Comparison of ENCODE assay signal across 33 cellular contexts in genomic region chr1:86765073-86765472, GRCh38.
DNase-seq lines count a peak whose midpoint lies in the region; ATAC-seq and TF ChIP-seq lines count a peak whose summit lies in the region.
"Had no signal": no experiment of that assay in that cellular context is flagged by ENCODE, and none has a peak within 500 bp of the region (broad histone marks: within the 10 kb centered on the region; RNA-seq: fewer than 3 reads in every experiment).

No MANE protein-coding gene starts in this region.

- TF ChIP-seq CTCF in heart left ventricle (IDR thresholded peaks at IDR 0.05) (no peak), left ventricle myocardium inferior (IDR thresholded peaks at IDR 0.05; ENCODE audit: borderline replicate concordance) (no peak), fibroblast of villous mesenchyme (IDR thresholded peaks at IDR 0.05; ENCODE audit: insufficient read depth, low read depth, low read length) (no peak), omental fat pad (IDR thresholded peaks at IDR 0.05) (no peak), CD14-positive monocyte (IDR thresholded peaks at IDR 0.05) (no peak)

- peaks cover 0 to 5% (median 0%) of the 10 kb centered on the region in 12 donors for H3K4me1 ChIP-seq in heart left ventricle
- peaks cover 9% of the 10 kb centered on the region for H3K4me1 ChIP-seq in left ventricle myocardium inferior
- H3K4me1 ChIP-seq: A549, esophagus squamous epithelium, gastrocnemius medialis, pancreas, right lobe of liver had no signal

- H3K27me3 ChIP-seq in heart left ventricle, result no peaks in the 10 kb centered on the region
- no peaks in the 10 kb centered on the region for H3K27me3 ChIP-seq in left ventricle myocardium inferior (ENCODE audit: low read depth)
- H3K27me3 ChIP-seq: esophagus squamous epithelium, gastrocnemius medialis, pancreas, right lobe of liver had no signal

- no peak overlapping the region for H3K27ac Mint-ChIP-seq in CD14-positive monocyte
- H3K27ac Mint-ChIP-seq: activated CD4-positive, alpha-beta T cell treated with anti-CD3 and anti-CD28 coated beads for 36 hours; activated CD8-positive, alpha-beta T cell treated with anti-CD3 and anti-CD28 coated beads, Interleukin-2, amount 10 ng/mL, durations not matched to agents 7 days and 5 days; activated naive CD8-positive, alpha-beta T cell treated with anti-CD3 and anti-CD28 coated beads, Interleukin-2, amount 10 ng/mL, durations not matched to agents 7 days and 5 days; B cell; immature natural killer cell; natural killer cell had no signal

- H3K4me3 Mint-ChIP-seq in CD14-positive monocyte, result no peak overlapping the region
- H3K4me3 Mint-ChIP-seq: activated CD4-positive, alpha-beta T cell treated with anti-CD3 and anti-CD28 coated beads for 36 hours; activated CD8-positive, alpha-beta T cell treated with anti-CD3 and anti-CD28 coated beads, Interleukin-2, amount 10 ng/mL, durations not matched to agents 7 days and 5 days; activated naive CD8-positive, alpha-beta T cell treated with anti-CD3 and anti-CD28 coated beads, Interleukin-2, amount 10 ng/mL, durations not matched to agents 7 days and 5 days; B cell; immature natural killer cell; natural killer cell had no signal

- H3K9me3 Mint-ChIP-seq in CD14-positive monocyte, result peaks cover 3 to 10% (median 4%) of the 10 kb centered on the region in 7 donors

- H3K36me3 ChIP-seq in heart left ventricle (no peaks in the 10 kb centered on the region), left ventricle myocardium inferior (no peaks in the 10 kb centered on the region)
- H3K36me3 ChIP-seq: esophagus squamous epithelium, gastrocnemius medialis, pancreas, right lobe of liver had no signal

- H3K27ac ChIP-seq in heart left ventricle (no peak overlapping the region), left ventricle myocardium inferior (replicated peaks) (no peak overlapping the region)
- H3K27ac ChIP-seq: A549, esophagus squamous epithelium, gastrocnemius medialis, pancreas, right lobe of liver had no signal

- H3K4me3 ChIP-seq in heart left ventricle (no peak overlapping the region), left ventricle myocardium inferior (no peak overlapping the region), fibroblast of villous mesenchyme (ENCODE audit: low read depth, low read length) (no peak overlapping the region)
- H3K4me3 ChIP-seq: A549, esophagus squamous epithelium, gastrocnemius medialis, pancreas, right lobe of liver had no signal

- no peaks in the 10 kb centered on the region for H3K36me3 Mint-ChIP-seq in CD14-positive monocyte
- H3K36me3 Mint-ChIP-seq: activated naive CD8-positive, alpha-beta T cell treated with anti-CD3 and anti-CD28 coated beads, Interleukin-2, amount 10 ng/mL, durations not matched to agents 7 days and 5 days; natural killer cell had no signal

- 16 to 35% (median 23%) methylated on average over 2 of the region's 2 CpGs for WGBS in heart left ventricle, 4 donors

- intact Hi-C loops in heart left ventricle (cut with DNase I), result no loop called here
- intact Hi-C loops in left ventricle myocardium inferior (cut with micrococcal nuclease), result no loop called here
- intact Hi-C loops in CD14-positive monocyte (cut with micrococcal nuclease), result no loop called here

- DNase-seq in heart left ventricle (no peak), left ventricle myocardium inferior (no peak), OCI-M1 (lab: John Stamatoyannopoulos, UW) (peak; percentile 97), fibroblast of villous mesenchyme (ENCODE audit: low read depth) (peak; percentile 86), omental fat pad (ENCODE audit: low spot score) (no peak), cerebellar nuclear complex (lab: John Stamatoyannopoulos, UW) (no peak), activated gamma-delta T cell treated with Interleukin-2 at 50 U/mL for 16 hours (no peak), CD14-positive monocyte (ENCODE audit: low spot score) (no peak)
- DNase-seq: activated CD4-positive, alpha-beta T cell treated with anti-CD3 and anti-CD28 coated beads for 36 hours; activated CD8-positive, alpha-beta T cell treated with anti-CD3 and anti-CD28 coated beads, Interleukin-2, amount 10 ng/mL, durations not matched to agents 7 days and 5 days; activated effector memory CD4-positive, alpha-beta T cell treated with anti-CD3 and anti-CD28 coated beads, Interleukin-2, amount 50 U/mL, for 16 hours; activated naive CD8-positive, alpha-beta T cell treated with anti-CD3 and anti-CD28 coated beads, Interleukin-2, amount 10 ng/mL, durations not matched to agents 7 days and 5 days; caudate nucleus; DMS153; esophagus squamous epithelium; gastrocnemius medialis; GDM1; H7; hypothalamus; immature natural killer cell; KG1; natural killer cell; NCI-H146; NCI-H2171 treated with DMSO at 0.1 percent for 48 hours; NCI-H524 treated with DMSO at 0.1 percent for 48 hours; pancreas; right lobe of liver; stimulated activated CD4-positive, alpha-beta T cell treated with anti-CD3 and anti-CD28 coated beads, Interleukin-2, amount 100 ng/mL, for 48 hours; T-helper 1 cell; trophoblast cell had no signal

- ATAC-seq in heart left ventricle (peak in 3 of 4 donors; percentile 51 to 84 (median 55)), omental fat pad (ENCODE audit: low FRiP score) (peak; percentile 81)
- ATAC-seq: A549; activated CD4-positive, alpha-beta T cell treated with anti-CD3 and anti-CD28 coated beads for 36 hours; activated CD8-positive, alpha-beta T cell treated with anti-CD3 and anti-CD28 coated beads, Interleukin-2, amount 10 ng/mL, durations not matched to agents 7 days and 5 days; gastrocnemius medialis; natural killer cell; Panc1; right lobe of liver had no signal

- peaks cover 8% of the 10 kb centered on the region for H3K4me1 Mint-ChIP-seq in CD14-positive monocyte
- H3K4me1 Mint-ChIP-seq: activated CD4-positive, alpha-beta T cell treated with anti-CD3 and anti-CD28 coated beads for 36 hours; activated naive CD8-positive, alpha-beta T cell treated with anti-CD3 and anti-CD28 coated beads, Interleukin-2, amount 10 ng/mL, durations not matched to agents 7 days and 5 days; B cell; immature natural killer cell; natural killer cell had no signal

- H3K9me3 ChIP-seq in heart left ventricle (peaks cover 0 to 13% (median 0%) of the 10 kb centered on the region in 12 donors), left ventricle myocardium inferior (replicated peaks) (peaks cover 13% of the 10 kb centered on the region)
- H3K9me3 ChIP-seq: A549, gastrocnemius medialis, pancreas, right lobe of liver had no signal

- H3K27me3 Mint-ChIP-seq in CD14-positive monocyte (ENCODE audit: low read depth in 3 of 3), result peaks cover 0 to 5% (median 0%) of the 10 kb centered on the region in 3 donors
- H3K27me3 Mint-ChIP-seq: activated naive CD8-positive, alpha-beta T cell treated with anti-CD3 and anti-CD28 coated beads, Interleukin-2, amount 10 ng/mL, durations not matched to agents 7 days and 5 days had no signal

- TF ChIP-seq POLR2A in heart left ventricle (IDR thresholded peaks at IDR 0.05), result no peak

Comparison
In these comparisons a context has a peak if more than half of its experiments do, and no peak if none do; other contexts are left out.
1. DNase-seq: peak in OCI-M1 (single experiment) and fibroblast of villous mesenchyme (single experiment); none in heart left ventricle (0 of 5), left ventricle myocardium inferior (single experiment), omental fat pad (single experiment), cerebellar nuclear complex (0 of 2), activated gamma-delta T cell treated with Interleukin-2 at 50 U/mL for 16 hours (single experiment) and CD14-positive monocyte (single experiment).